In the genomic region with DNA sequence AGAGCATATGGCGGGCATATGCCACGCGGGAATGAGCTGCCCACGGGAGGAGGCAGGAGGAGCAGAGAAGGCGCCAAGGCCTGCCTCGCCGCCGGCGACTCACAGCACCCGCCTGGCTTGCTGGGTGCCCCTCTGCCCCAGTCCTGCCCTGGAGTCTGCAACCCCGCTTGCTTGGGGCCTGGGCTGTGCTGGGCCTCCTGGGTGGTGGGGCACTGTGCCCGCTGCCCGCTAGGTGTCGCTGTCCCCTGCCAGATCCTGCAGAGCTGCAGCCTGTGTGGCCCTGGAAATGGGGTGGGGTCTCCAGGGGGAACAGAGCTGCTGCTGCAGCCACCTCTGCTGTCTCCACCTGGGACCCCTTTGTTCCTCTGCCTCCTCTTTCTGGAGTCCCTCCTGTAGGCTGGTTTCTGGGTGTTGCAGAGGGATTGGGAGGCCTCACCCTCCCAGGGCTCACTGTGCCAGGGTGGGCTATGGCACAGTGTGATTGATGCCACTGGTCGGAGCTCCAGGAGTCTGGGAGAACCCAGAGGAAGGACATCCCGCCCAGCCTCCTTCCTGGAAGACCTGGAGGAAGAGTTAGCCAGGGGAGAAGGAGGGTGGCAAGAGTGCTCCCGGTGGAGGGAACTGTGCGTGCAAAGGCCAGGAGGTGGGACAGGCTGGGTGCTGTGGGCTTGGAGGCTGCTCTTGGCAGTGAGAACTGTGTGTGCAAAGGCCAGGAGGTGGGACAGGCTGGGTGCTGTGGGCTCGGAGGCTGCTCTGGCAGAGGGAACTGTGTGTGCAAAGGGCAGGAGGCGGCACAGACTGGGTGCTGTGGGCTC, we compare ENCODE assay signal across 8 cellular contexts.
DNase-seq lines count a peak whose midpoint lies in the region; ATAC-seq and TF ChIP-seq lines count a peak whose summit lies in the region.

No MANE protein-coding gene starts in this region.

- H3K4me2 ChIP-seq in PC-3 (ENCODE audit: low read length): no peak overlapping the region

- no peaks in the 10 kb centered on the region for H3K36me3 Mint-ChIP-seq in activated T-helper 2 cell treated with anti-CD3 and anti-CD28 coated beads, Interferon-gamma antibody, Interleukin-2, Interleukin-4, amounts not matched to agents 10 μg/mL and 5 μg/mL and 100 μg/mL, durations not matched to agents 14 hours and 24 hours and 36 hours (ENCODE audit: low read depth)

- H3K79me2 ChIP-seq in PC-3 (ENCODE audit: low read length): no peaks in the 10 kb centered on the region

- H3K4me1 ChIP-seq in BE2C: peaks cover 25% of the 10 kb centered on the region
- H3K4me1 ChIP-seq in PC-3 (ENCODE audit: insufficient read depth, low read length): no peaks in the 10 kb centered on the region
- no peaks in the 10 kb centered on the region for H3K4me1 ChIP-seq in uterus

- H3K27me3 ChIP-seq in BE2C (no peaks in the 10 kb centered on the region), PC-3 (ENCODE audit: low read length) (no peaks in the 10 kb centered on the region), uterus (no peaks in the 10 kb centered on the region)

- peaks cover 2% of the 10 kb centered on the region for H3K27me3 Mint-ChIP-seq in activated T-helper 2 cell treated with anti-CD3 and anti-CD28 coated beads, Interferon-gamma antibody, Interleukin-2, Interleukin-4, amounts not matched to agents 10 μg/mL and 5 μg/mL and 100 μg/mL, durations not matched to agents 14 hours and 24 hours and 36 hours (ENCODE audit: low read depth)

- no peaks in the 10 kb centered on the region for H3K9me2 ChIP-seq in PC-3 (replicated peaks; ENCODE audit: low read length)

- ATAC-seq in GM21528 (IDR thresholded peaks at IDR 0.05; ENCODE audit: low FRiP score, unreplicated experiment): peak; percentile 58
- peak; percentile 95 for ATAC-seq in PC-3

- no peaks in the 10 kb centered on the region for H4K20me1 ChIP-seq in PC-3 (ENCODE audit: low read length)

- CTCF ChIA-PET in PC-3 (lab: Charles Lee): interaction anchor here (0.6 kb wide), 1 partner anchor 223 kb away, joined by 3 read pairs; no protein-coding TSS in a partner anchor

- no peak overlapping the region for H3K27ac Mint-ChIP-seq in activated T-helper 2 cell treated with anti-CD3 and anti-CD28 coated beads, Interferon-gamma antibody, Interleukin-2, Interleukin-4, amounts not matched to agents 10 μg/mL and 5 μg/mL and 100 μg/mL, durations not matched to agents 14 hours and 24 hours and 36 hours

- H3K4me1 Mint-ChIP-seq in activated T-helper 2 cell treated with anti-CD3 and anti-CD28 coated beads, Interferon-gamma antibody, Interleukin-2, Interleukin-4, amounts not matched to agents 10 μg/mL and 5 μg/mL and 100 μg/mL, durations not matched to agents 14 hours and 24 hours and 36 hours (ENCODE audit: low read depth): no peaks in the 10 kb centered on the region

- H3K4me3 Mint-ChIP-seq in activated T-helper 2 cell treated with anti-CD3 and anti-CD28 coated beads, Interferon-gamma antibody, Interleukin-2, Interleukin-4, amounts not matched to agents 10 μg/mL and 5 μg/mL and 100 μg/mL, durations not matched to agents 14 hours and 24 hours and 36 hours (ENCODE audit: low read depth): no peak overlapping the region

- no peaks in the 10 kb centered on the region for H3F3A ChIP-seq in PC-3 (ENCODE audit: low read length, unreplicated experiment)

- no peak overlapping the region for H2AFZ ChIP-seq in PC-3 (ENCODE audit: low read length)

- TF ChIP-seq POLR2A in uterus (IDR thresholded peaks at IDR 0.05): no peak

- BruUV-seq in PC-3 (replicated peaks; lab: Mats Ljungman, UMichigan): no TSS peak

- POLR2A ChIA-PET in PC-3 (lab: Charles Lee; ENCODE audit: unreplicated experiment): no interaction called here

- TF ChIP-seq CTCF in BE2C (IDR thresholded peaks at IDR 0.05; ENCODE audit: low read depth, low read length) (peak; percentile 89), PC-3 (conservative IDR thresholded peaks at IDR 0.05; ENCODE audit: low read depth, low read length) (peak; percentile 88), uterus (IDR thresholded peaks at IDR 0.05) (peak; percentile 74 to 86 (median 78))

- H3K4me3 ChIP-seq in BE2C (ENCODE audit: low read depth, low read length): no peak overlapping the region
- H3K4me3 ChIP-seq in PC-3 (ENCODE audit: low read length): no peak overlapping the region
- H3K4me3 ChIP-seq in uterus: no peak overlapping the region

- no peak overlapping the region for H3K9ac ChIP-seq in PC-3 (ENCODE audit: low read length)

- H3K9me3 ChIP-seq in BE2C (no peaks in the 10 kb centered on the region), PC-3 (ENCODE audit: low read length) (no peaks in the 10 kb centered on the region), uterus (no peaks in the 10 kb centered on the region)

- H3K27ac ChIP-seq in PC-3 (ENCODE audit: low read length): no peak overlapping the region
- no peak overlapping the region for H3K27ac ChIP-seq in uterus

- H3K9me3 Mint-ChIP-seq in activated T-helper 2 cell treated with anti-CD3 and anti-CD28 coated beads, Interferon-gamma antibody, Interleukin-2, Interleukin-4, amounts not matched to agents 10 μg/mL and 5 μg/mL and 100 μg/mL, durations not matched to agents 14 hours and 24 hours and 36 hours: no peaks in the 10 kb centered on the region

- intact Hi-C loops in PC-3 (cut with micrococcal nuclease) (no loop called here), posterior cingulate gyrus (cut with DNase I) (no loop called here), uterus (cut with DNase I; ENCODE audit: low total_unique reads) (loop anchor here (10.0 kb wide), 1 partner anchor 139 kb away; a partner anchor contains a TSS)
- intact Hi-C loops in activated T-helper 2 cell treated with anti-CD3 and anti-CD28 coated beads, Interferon-gamma antibody, Interleukin-2, Interleukin-4, amounts not matched to agents 10 μg/mL and 5 μg/mL and 100 μg/mL, durations not matched to agents 14 hours and 24 hours and 36 hours (cut with micrococcal nuclease): loop anchor here (10.0 kb wide), 1 partner anchor 139 kb away; a partner anchor contains a TSS

- DNase-seq in BE2C: peak; percentile 81
- DNase-seq in PC-3: peak; percentile 31
- peak; percentile 49 for DNase-seq in activated T-helper 2 cell treated with anti-CD3 and anti-CD28 coated beads, Interferon-gamma antibody, Interleukin-2, Interleukin-4, amounts not matched to agents 10 μg/mL and 5 μg/mL and 100 μg/mL, durations not matched to agents 14 hours and 24 hours and 36 hours (ENCODE audit: low spot score)
- peak; percentile 83 for DNase-seq in germinal center (ENCODE audit: low spot score)
- DNase-seq in posterior cingulate gyrus: peak in 9 of 10 donors; percentile 53 to 95 (median 72)
- peak in 1 of 2 donors; percentile 53 for DNase-seq in uterus
- no peak for DNase-seq in NCI-H187 treated with DMSO at 0.1 percent for 48 hours (lab: John Stamatoyannopoulos, UW)

- H3K36me3 ChIP-seq in BE2C (peaks cover 6% of the 10 kb centered on the region; the same call in 1 of the 2 replicates), PC-3 (ENCODE audit: low read depth, low read length) (no peaks in the 10 kb centered on the region; the same call in 1 of the 2 replicates), uterus (no peaks in the 10 kb centered on the region)

Comparison
In these comparisons a context has a peak if more than half of its experiments do, and no peak if none do; other contexts are left out.
1. intact Hi-C loops: an anchor here in activated T-helper 2 cell treated with anti-CD3 and anti-CD28 coated beads, Interferon-gamma antibody, Interleukin-2, Interleukin-4, amounts not matched to agents 10 μg/mL and 5 μg/mL and 100 μg/mL, durations not matched to agents 14 hours and 24 hours and 36 hours (10.0 kb wide) and uterus (10.0 kb wide); none called in PC-3 and posterior cingulate gyrus.